In the genomic region with DNA sequence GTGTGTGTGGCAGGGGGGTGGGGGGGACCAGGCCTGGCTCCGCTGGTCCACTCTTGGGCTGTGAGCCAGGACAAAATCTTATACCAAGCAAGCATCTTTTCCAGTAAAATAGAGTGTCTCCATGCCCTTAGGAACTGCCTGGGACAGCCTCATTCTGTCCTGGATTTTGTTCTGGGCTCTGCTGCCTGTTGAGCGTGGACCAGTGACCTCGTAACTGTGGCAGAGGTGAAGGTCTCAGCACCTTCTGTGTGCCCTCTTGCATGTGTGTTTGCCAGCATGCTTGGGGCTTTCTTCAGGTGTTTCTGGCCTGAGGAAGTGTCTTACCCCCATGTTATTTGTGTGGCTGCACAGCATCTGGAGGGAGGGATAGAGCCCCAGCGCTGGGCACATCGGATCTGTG, we compare ENCODE assay signal across 12 cellular contexts. TPM values are rescaled to one million over a fixed set of nuclear protein-coding genes. Genes with fewer than 3 reads are reported as not detected.
DNase-seq lines count a peak whose midpoint lies in the region; ATAC-seq, FAIRE-seq and TF ChIP-seq lines count a peak whose summit lies in the region.
"Had no signal": no experiment of that assay in that cellular context is flagged by ENCODE, and none has a peak within 500 bp of the region (broad histone marks: within the 10 kb centered on the region; RNA-seq: fewer than 3 reads in every experiment).

No MANE protein-coding gene starts in this region.

- H3K4me1 ChIP-seq in MM.1S (ENCODE audit: low read length) (peaks cover 48% of the 10 kb centered on the region), pancreas (peaks cover 15 to 32% (median 17%) of the 10 kb centered on the region in 3 donors), prostate gland (replicated peaks) (no peaks in the 10 kb centered on the region)

- no peaks in the 10 kb centered on the region for H4K20me1 ChIP-seq in MM.1S (ENCODE audit: insufficient read depth, low read length)

- no peak for DNase-seq in AG04450 (ENCODE audit: low read depth, low spot score)
- no peak for DNase-seq in MM.1S
- DNase-seq in dorsolateral prefrontal cortex, result no peak
- no peak for DNase-seq in pancreas
- DNase-seq in prostate gland (ENCODE audit: low spot score), result no peak
- DNase-seq in endothelial cell (ENCODE audit: low spot score), result no peak
- DNase-seq: activated T-cell treated with anti-CD3 and anti-CD28 coated beads, Interleukin-2, amount 50 U/mL, for 72 hours; spleen had no signal

- peaks cover 3% of the 10 kb centered on the region; the same call in 1 of the 2 replicates for H3K9me3 ChIP-seq in AG04450 (ENCODE audit: control insufficient read depth, insufficient read depth, low read length)
- H3K9me3 ChIP-seq in MM.1S (replicated peaks; ENCODE audit: insufficient read depth, low read length), result no peaks in the 10 kb centered on the region
- H3K9me3 ChIP-seq in pancreas, result no peaks in the 10 kb centered on the region
- H3K9me3 ChIP-seq in prostate gland, result no peaks in the 10 kb centered on the region
- H3K9me3 ChIP-seq: SJCRH30, spleen had no signal

- peaks cover 11% of the 10 kb centered on the region for H3K4me1 Mint-ChIP-seq in endothelial cell (ENCODE audit: unreplicated experiment)

- H3K36me3 ChIP-seq in MM.1S (replicated peaks; ENCODE audit: insufficient read depth, low read length), result no peaks in the 10 kb centered on the region
- H3K36me3 ChIP-seq in pancreas, result peaks cover 0 to 5% (median 0%) of the 10 kb centered on the region in 3 donors
- H3K36me3 ChIP-seq in prostate gland, result no peaks in the 10 kb centered on the region

- H3K9me2 ChIP-seq in MM.1S (replicated peaks; ENCODE audit: insufficient read depth, low read length), result no peaks in the 10 kb centered on the region

- H3K27me3 ChIP-seq in AG04450 (ENCODE audit: control insufficient read depth, insufficient read depth, low read length), result no peaks in the 10 kb centered on the region
- no peaks in the 10 kb centered on the region for H3K27me3 ChIP-seq in MM.1S (replicated peaks; ENCODE audit: insufficient read depth, low read length)
- H3K27me3 ChIP-seq in dorsolateral prefrontal cortex, result no peaks in the 10 kb centered on the region
- no peaks in the 10 kb centered on the region for H3K27me3 ChIP-seq in pancreas
- no peaks in the 10 kb centered on the region for H3K27me3 ChIP-seq in prostate gland (replicated peaks; ENCODE audit: insufficient read depth)
- H3K27me3 ChIP-seq: SJCRH30, spleen had no signal

- peaks cover 3% of the 10 kb centered on the region for H3K27me3 Mint-ChIP-seq in endothelial cell (ENCODE audit: unreplicated experiment)

- peak overlapping the region; percentile 93 for H3K27ac ChIP-seq in AG04450 (ENCODE audit: low read depth, low read length)
- peak overlapping the region; percentile 93; the same call in 1 of the 2 replicates for H3K27ac ChIP-seq in MM.1S (ENCODE audit: low read length)
- H3K27ac ChIP-seq in dorsolateral prefrontal cortex, result peak overlapping the region in 44 of 59 donors; percentile 3 to 74 (median 55)
- H3K27ac ChIP-seq in pancreas, result peak overlapping the region in 1 of 4 donors; percentile 51
- H3K27ac ChIP-seq in prostate gland, result no peak overlapping the region
- H3K27ac ChIP-seq: SJCRH30 had no signal

- TF ChIP-seq POLR2A in prostate gland (IDR thresholded peaks at IDR 0.05), result no peak

- no peak overlapping the region for H3K4me2 ChIP-seq in MM.1S (ENCODE audit: low read depth, low read length)

- TF ChIP-seq CTCF in AG04450 (IDR thresholded peaks at IDR 0.05; ENCODE audit: low read depth, low read length) (no peak), MM.1S (IDR thresholded peaks at IDR 0.05; ENCODE audit: low read length) (no peak), dorsolateral prefrontal cortex (IDR thresholded peaks at IDR 0.05 in 54 of 56, conservative IDR thresholded peaks at IDR 0.05 in 2 of 56; ENCODE audit: low read depth in 1 of 56, partially characterized antibody in 56 of 56) (no peak), pancreas (IDR thresholded peaks at IDR 0.05) (no peak), prostate gland (IDR thresholded peaks at IDR 0.05) (no peak), endothelial cell (IDR thresholded peaks at IDR 0.05; ENCODE audit: unreplicated experiment) (no peak)

- no peak overlapping the region for H3K9ac ChIP-seq in MM.1S (ENCODE audit: low read length)

- 63% methylated on average over 5 of the region's 5 CpGs for WGBS in pancreas, 2 donors
- 75% methylated on average over 5 of the region's 5 CpGs for WGBS in prostate gland

- POLR2A ChIA-PET in AG04450 (lab: Yijun Ruan, JAX), result interaction anchor here (1.1 to 2.0 kb wide), 2 partner anchors 22 to 28 kb away, joined by 3 to 6 read pairs; no protein-coding TSS in a partner anchor

- no peak overlapping the region for H2AFZ ChIP-seq in MM.1S (ENCODE audit: low read length)

- no peak for FAIRE-seq in pancreas (lab: Jason Lieb, UNC)
- FAIRE-seq: G401.6 had no signal

- H3K4me3 Mint-ChIP-seq in endothelial cell (ENCODE audit: unreplicated experiment), result no peak overlapping the region

- intact Hi-C loops in dorsolateral prefrontal cortex (cut with DNase I), result loop anchor here in 1 of 2 donors (5.0 kb wide), 2 partner anchors 40 to 60 kb away; no protein-coding TSS in a partner anchor
- intact Hi-C loops in pancreas (cut with DNase I), result no loop called here
- intact Hi-C loops in prostate gland (cut with DNase I), result no loop called here

- ATAC-seq in pancreas (peak in 3 of 4 donors; percentile 14 to 45 (median 40)), HG02610 (IDR thresholded peaks at IDR 0.05; ENCODE audit: unreplicated experiment) (no peak), HG02678 (IDR thresholded peaks at IDR 0.05; ENCODE audit: unreplicated experiment) (no peak)
- ATAC-seq: activated T-cell treated with anti-CD3 and anti-CD28 coated beads, Interleukin-2, amount 50 U/mL, for 72 hours had no signal

- H3K27ac Mint-ChIP-seq in endothelial cell (ENCODE audit: unreplicated experiment), result no peak overlapping the region
- H3K27ac Mint-ChIP-seq: activated T-cell treated with anti-CD3 and anti-CD28 coated beads, Interleukin-2, amount 50 U/mL, for 72 hours had no signal

- no peaks in the 10 kb centered on the region for H3K9me3 Mint-ChIP-seq in endothelial cell (ENCODE audit: unreplicated experiment)
- H3K9me3 Mint-ChIP-seq: activated T-cell treated with anti-CD3 and anti-CD28 coated beads, Interleukin-2, amount 50 U/mL, for 72 hours had no signal

- H3K79me2 ChIP-seq in MM.1S (ENCODE audit: low read length), result peaks cover 88% of the 10 kb centered on the region

- H3F3A ChIP-seq in MM.1S (ENCODE audit: insufficient read depth, low read length), result peaks cover 26% of the 10 kb centered on the region

- H3K4me3 ChIP-seq in AG04450 (ENCODE audit: low read depth, low read length), result no peak overlapping the region
- H3K4me3 ChIP-seq in MM.1S (ENCODE audit: low read length), result no peak overlapping the region
- H3K4me3 ChIP-seq in dorsolateral prefrontal cortex, result peak overlapping the region in 53 of 59 donors; percentile 1 to 55 (median 32)
- H3K4me3 ChIP-seq in pancreas, result no peak overlapping the region
- H3K4me3 ChIP-seq in prostate gland, result no peak overlapping the region
- H3K4me3 ChIP-seq: SJCRH30, spleen had no signal

- CTCF ChIA-PET in AG04450 (lab: Charles Lee), result interaction anchor here (1.1 kb wide), 1 partner anchor 9 kb away, joined by 4 read pairs; no protein-coding TSS in a partner anchor

- H3K36me3 Mint-ChIP-seq in endothelial cell (ENCODE audit: low read depth, unreplicated experiment), result peaks cover 15% of the 10 kb centered on the region

RNA-seq across cellular contexts. Expression of a gene that starts 45.7 kb away (rescaled TPM):
- 119 and 121 TPM in 2 replicates for polyA plus RNA-seq in AG04450 (2011; rRNA removed)
- polyA minus RNA-seq in AG04450 (2011; rRNA and poly(A)+ RNA removed), result 96.5 and 108 TPM in 2 replicates
- 10 to 100 TPM; 32.6 to 75.9 (median 45.2) TPM for total RNA-seq in dorsolateral prefrontal cortex
- 100 to 1,000 TPM in 1 of 6 donors, 10 to 100 TPM in 5; 50.7 to 118 (median 71.3) TPM for total RNA-seq in pancreas
- 10 to 100 TPM; 18.3 to 24.2 TPM for polyA plus RNA-seq in pancreas
- 100 to 1,000 TPM in 1 of 2 donors, 10 to 100 TPM in 1; 34.1 to 125 TPM for total RNA-seq in prostate gland
- total RNA-seq in endothelial cell (ENCODE audit: unreplicated experiment), result 74.8 TPM

Comparison
In these comparisons a context has a peak if more than half of its experiments do, and no peak if none do; other contexts are left out.
1. H3K27ac ChIP-seq: peak in AG04450 (single experiment), MM.1S (single experiment) and dorsolateral prefrontal cortex (44 of 59); none in prostate gland (0 of 2).
2. H3K4me3 ChIP-seq: peak in dorsolateral prefrontal cortex (53 of 59); none in AG04450 (single experiment), MM.1S (single experiment), pancreas (0 of 4) and prostate gland (0 of 2).
3. ATAC-seq: peak in pancreas (3 of 4); none in HG02610 (single experiment) and HG02678 (single experiment).